In the genomic region with DNA sequence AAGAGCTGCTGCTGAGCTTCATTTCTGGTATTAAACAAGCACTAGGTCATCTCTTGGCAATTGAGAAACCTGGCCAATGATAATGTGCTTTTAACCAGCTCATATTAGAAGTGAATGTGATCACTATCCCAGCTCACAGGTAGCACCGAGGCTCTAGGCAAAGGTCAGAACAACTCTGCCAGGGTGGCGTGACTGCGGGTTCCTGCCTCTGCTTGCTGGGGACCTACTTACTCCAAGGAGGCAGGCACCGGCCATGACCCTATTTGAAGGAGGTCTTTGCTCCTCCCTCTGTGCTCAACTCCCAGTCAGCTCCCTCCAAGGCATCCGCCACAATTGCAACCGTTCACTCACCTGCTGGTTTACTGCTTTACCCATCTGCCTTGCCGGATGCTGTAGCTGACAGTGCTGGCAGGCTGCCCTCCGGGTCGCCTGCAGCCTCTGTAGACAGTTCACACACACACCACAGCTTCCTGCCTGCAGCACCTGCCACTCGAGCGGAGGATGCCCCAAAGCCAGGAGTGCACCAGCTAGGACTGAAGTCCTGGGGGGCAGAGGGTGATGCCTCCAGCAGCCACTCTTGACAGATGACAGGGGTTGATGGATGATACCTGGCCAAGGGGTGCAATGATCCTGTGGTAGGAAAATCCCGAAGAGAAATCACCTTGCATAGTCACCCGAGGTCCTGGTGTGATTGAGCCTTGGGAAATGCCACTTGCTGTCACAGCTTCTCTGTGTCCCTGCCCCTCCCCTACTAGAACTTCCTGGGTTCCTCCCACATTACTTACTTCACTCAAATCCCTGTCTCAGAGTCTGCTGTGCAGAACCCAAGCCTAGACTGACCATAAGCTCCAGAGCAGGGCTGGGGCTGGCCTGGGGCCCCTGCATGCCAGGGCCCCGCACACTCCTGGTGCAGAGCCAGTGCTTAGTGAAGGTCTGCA, we compare ENCODE assay signal across 8 cellular contexts. TPM values are rescaled to one million over a fixed set of nuclear protein-coding genes. Genes with fewer than 3 reads are reported as not detected.
DNase-seq lines count a peak whose midpoint lies in the region; ATAC-seq and TF ChIP-seq lines count a peak whose summit lies in the region.
"Had no signal": no experiment of that assay in that cellular context is flagged by ENCODE, and none has a peak within 500 bp of the region (broad histone marks: within the 10 kb centered on the region; RNA-seq: fewer than 3 reads in every experiment).

No MANE protein-coding gene starts in this region.

- TF ChIP-seq CTCF in HFFc6 (IDR thresholded peaks at IDR 0.05) (no peak), stomach (IDR thresholded peaks at IDR 0.05) (no peak)

- CTCF ChIA-PET in activated CD8-positive, alpha-beta memory T cell treated with anti-CD3 and anti-CD28 coated beads, Interleukin-2, amount 10 ng/mL, durations not matched to agents 7 days and 5 days (lab: Charles Lee) = interaction anchor here (0.9 to 1.7 kb wide), 4 partner anchors 88 to 160 kb away, joined by 3 to 7 read pairs (median 4); no protein-coding TSS in a partner anchor

- peak; percentile 92 for DNase-seq in NCI-H2029 (lab: John Stamatoyannopoulos, UW)
- peak; percentile 86 for DNase-seq in activated CD8-positive, alpha-beta memory T cell treated with anti-CD3 and anti-CD28 coated beads, Interleukin-2, amount 10 ng/mL, durations not matched to agents 7 days and 5 days
- DNase-seq in stimulated activated CD4-positive, alpha-beta T cell treated with anti-CD3 and anti-CD28 coated beads, Interleukin-12 subunit alpha, Interleukin-12 subunit beta, amount 100 ng/mL, for 24 hours (ENCODE audit: low read depth in 2 of 2) = peak; percentile 24 to 50
- DNase-seq in erythroblast (lab: John Stamatoyannopoulos, UW) = no peak
- DNase-seq in HFFc6 = no peak
- no peak for DNase-seq in stomach

- H3K4me3 Mint-ChIP-seq in activated CD8-positive, alpha-beta memory T cell treated with anti-CD3 and anti-CD28 coated beads, Interleukin-2, amount 10 ng/mL, durations not matched to agents 7 days and 5 days = peak overlapping the region; percentile 27
- H3K4me3 Mint-ChIP-seq in HFFc6 = no peak overlapping the region
- H3K4me3 Mint-ChIP-seq: IgD-negative memory B cell had no signal

- no peaks in the 10 kb centered on the region for H3K4me1 ChIP-seq in stomach

- no peaks in the 10 kb centered on the region for H3K9me3 Mint-ChIP-seq in activated CD8-positive, alpha-beta memory T cell treated with anti-CD3 and anti-CD28 coated beads, Interleukin-2, amount 10 ng/mL, durations not matched to agents 7 days and 5 days (ENCODE audit: low read depth)
- no peaks in the 10 kb centered on the region for H3K9me3 Mint-ChIP-seq in HFFc6
- H3K9me3 Mint-ChIP-seq: IgD-negative memory B cell had no signal

- 53 to 66% (median 61%) methylated on average over 12 to 14 of the region's 14 CpGs for WGBS in stomach, 5 donors

- no peak overlapping the region for H3K27ac ChIP-seq in stomach

- TF ChIP-seq POLR2A in erythroblast (IDR thresholded peaks at IDR 0.05; ENCODE audit: low read length) = no peak
- TF ChIP-seq POLR2A in stomach (IDR thresholded peaks at IDR 0.05) = no peak

- no peaks in the 10 kb centered on the region for H3K9me3 ChIP-seq in stomach

- TF ChIP-seq EP300 in stomach (IDR thresholded peaks at IDR 0.05) = no peak

- H3K27ac Mint-ChIP-seq in activated CD8-positive, alpha-beta memory T cell treated with anti-CD3 and anti-CD28 coated beads, Interleukin-2, amount 10 ng/mL, durations not matched to agents 7 days and 5 days = peak overlapping the region; percentile 66
- H3K27ac Mint-ChIP-seq in HFFc6 = no peak overlapping the region

- H3K27me3 ChIP-seq in stomach = peaks cover 6 to 54% (median 10%) of the 10 kb centered on the region in 3 donors

- H3K36me3 Mint-ChIP-seq in activated CD8-positive, alpha-beta memory T cell treated with anti-CD3 and anti-CD28 coated beads, Interleukin-2, amount 10 ng/mL, durations not matched to agents 7 days and 5 days = no peaks in the 10 kb centered on the region
- no peaks in the 10 kb centered on the region for H3K36me3 Mint-ChIP-seq in HFFc6 (ENCODE audit: low read depth)
- H3K36me3 Mint-ChIP-seq: IgD-negative memory B cell had no signal

- H3K4me1 Mint-ChIP-seq in activated CD8-positive, alpha-beta memory T cell treated with anti-CD3 and anti-CD28 coated beads, Interleukin-2, amount 10 ng/mL, durations not matched to agents 7 days and 5 days = peaks cover 30% of the 10 kb centered on the region
- no peaks in the 10 kb centered on the region for H3K4me1 Mint-ChIP-seq in HFFc6 (ENCODE audit: low read depth)

- peak; percentile 95 for ATAC-seq in GM21423 (IDR thresholded peaks at IDR 0.05; ENCODE audit: unreplicated experiment)
- peak; percentile 96 for ATAC-seq in activated CD8-positive, alpha-beta memory T cell treated with anti-CD3 and anti-CD28 coated beads, Interleukin-2, amount 10 ng/mL, durations not matched to agents 7 days and 5 days

- H3K27me3 Mint-ChIP-seq in activated CD8-positive, alpha-beta memory T cell treated with anti-CD3 and anti-CD28 coated beads, Interleukin-2, amount 10 ng/mL, durations not matched to agents 7 days and 5 days = peaks cover 16% of the 10 kb centered on the region
- peaks cover 58% of the 10 kb centered on the region for H3K27me3 Mint-ChIP-seq in HFFc6 (ENCODE audit: insufficient read depth)

- no peaks in the 10 kb centered on the region for H3K36me3 ChIP-seq in stomach

- H3K4me3 ChIP-seq in stomach = no peak overlapping the region

- intact Hi-C loops in stomach (cut with DNase I; ENCODE audit: low total_unique reads) = no loop called here

RNA-seq across cellular contexts. Expression of a gene that starts 8.8 kb away (rescaled TPM):
- not detected for total RNA-seq in activated CD8-positive, alpha-beta memory T cell treated with anti-CD3 and anti-CD28 coated beads, Interleukin-2, amount 10 ng/mL, durations not matched to agents 7 days and 5 days
- not detected for total RNA-seq in HFFc6 (2021; fragmentation: NEBNext Ultra II Directional; extraction: Animal tissue kit (Norgen Biotek cat#: 25700))
- total RNA-seq in stomach = not detected
- polyA plus RNA-seq in stomach = under 1 TPM in 1 of 3 donors, not detected in 2; 0.05 TPM
- polyA plus RNA-seq: IgD-negative memory B cell had no signal

RNA-seq across cellular contexts. Expression of a gene that starts 32.8 kb away (rescaled TPM):
- total RNA-seq in activated CD8-positive, alpha-beta memory T cell treated with anti-CD3 and anti-CD28 coated beads, Interleukin-2, amount 10 ng/mL, durations not matched to agents 7 days and 5 days = 10 to 100 TPM; 44.4 TPM
- 1 to 10 TPM in 5 of 6 experiments, under 1 TPM in 1; 0.80 to 1.4 (median 1.2) TPM for total RNA-seq in HFFc6 (2021; fragmentation: NEBNext Ultra II Directional; extraction: Animal tissue kit (Norgen Biotek cat#: 25700))
- 100 to 1,000 TPM in 1 of 5 donors, 10 to 100 TPM in 3, 1 to 10 TPM in 1; 7.0 to 135 (median 35.6) TPM for total RNA-seq in stomach
- polyA plus RNA-seq in stomach = 10 to 100 TPM; 35.3 to 37.7 (median 35.9) TPM

Comparison
In these comparisons a context has a peak if more than half of its experiments do, and no peak if none do; other contexts are left out.
1. DNase-seq: peak in NCI-H2029 (single experiment), activated CD8-positive, alpha-beta memory T cell treated with anti-CD3 and anti-CD28 coated beads, Interleukin-2, amount 10 ng/mL, durations not matched to agents 7 days and 5 days (single experiment) and stimulated activated CD4-positive, alpha-beta T cell treated with anti-CD3 and anti-CD28 coated beads, Interleukin-12 subunit alpha, Interleukin-12 subunit beta, amount 100 ng/mL, for 24 hours (2 of 2); none in erythroblast (0 of 2), HFFc6 (single experiment) and stomach (single experiment).